ENCODE assay signal across 18 cellular contexts in the genomic region with DNA sequence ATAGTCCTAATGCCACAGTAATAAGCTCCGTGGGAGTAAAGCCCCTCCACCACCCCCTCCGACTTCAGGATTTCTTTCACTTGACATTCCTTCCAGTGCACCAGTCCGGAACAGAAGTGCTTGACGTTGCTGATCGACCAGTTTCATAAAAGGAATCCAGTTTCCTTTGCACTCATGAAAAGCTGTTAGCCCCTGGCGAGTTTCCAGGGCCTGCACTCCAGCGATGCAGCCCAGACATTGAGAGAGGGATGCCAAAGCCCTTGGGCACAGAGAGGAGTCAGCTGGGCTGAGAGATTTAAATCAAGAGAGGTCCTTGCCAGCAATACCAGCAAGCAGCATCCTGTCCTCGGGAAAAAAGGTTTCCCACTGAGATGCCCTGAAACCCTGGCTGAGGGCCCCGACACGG.
DNase-seq lines count a peak whose midpoint lies in the region; ATAC-seq and TF ChIP-seq lines count a peak whose summit lies in the region.
"Had no signal": no experiment of that assay in that cellular context is flagged by ENCODE, and none has a peak within 500 bp of the region (broad histone marks: within the 10 kb centered on the region; RNA-seq: fewer than 3 reads in every experiment).

No MANE protein-coding gene starts in this region.

- 13% methylated on average over 10 of the region's 10 CpGs for WGBS in SK-N-SH (ENCODE audit: low lambda C conversion rate)
- 47 to 72% methylated on average over 10 of the region's 10 CpGs for WGBS in lung, 2 donors

- no peak overlapping the region for H3K9ac ChIP-seq in SK-N-SH

- no peaks in the 10 kb centered on the region for H3F3A ChIP-seq in SK-N-SH (replicated peaks; ENCODE audit: insufficient read depth)

- no peak overlapping the region for H3K27ac ChIP-seq in SK-N-SH (ENCODE audit: low read depth in 2 of 2, low read length in 1 of 2)
- H3K27ac ChIP-seq in lung (ENCODE audit: low read depth in 1 of 2, low read length in 1 of 2), result no peak overlapping the region
- H3K27ac ChIP-seq: breast epithelium, C4-2B, heart right ventricle, right lobe of liver, stomach had no signal

- H3K4me2 ChIP-seq in SK-N-SH, result no peak overlapping the region

- peaks cover 0 to 6% of the 10 kb centered on the region in 2 experiments; a peak in 1 of 4 replicates for H3K4me1 ChIP-seq in SK-N-SH (ENCODE audit: control insufficient read depth in 1 of 2, insufficient read depth in 2 of 2, low read depth in 1 of 2, low read length in 1 of 2)
- H3K4me1 ChIP-seq in lung (ENCODE audit: control insufficient read depth in 2 of 2, insufficient read depth in 2 of 2, low read length in 2 of 2), result no peaks in the 10 kb centered on the region
- H3K4me1 ChIP-seq: breast epithelium, heart right ventricle, right lobe of liver, stomach had no signal

- TF ChIP-seq EP300 in SK-N-SH (IDR thresholded peaks at IDR 0.05; ENCODE audit: borderline replicate concordance in 1 of 2, low read depth in 1 of 2, low read length in 1 of 2), result peak in 1 of 2 experiments; percentile 11; a peak in 1 of 4 replicates

- H3K36me3 ChIP-seq in SK-N-SH (replicated peaks in 1 of 2; ENCODE audit: control insufficient read depth in 1 of 2, insufficient read depth in 2 of 2, low read length in 1 of 2), result no peaks in the 10 kb centered on the region
- no peaks in the 10 kb centered on the region for H3K36me3 ChIP-seq in lung (ENCODE audit: control insufficient read depth in 2 of 2, insufficient read depth in 2 of 2, low read length in 2 of 2)
- H3K36me3 ChIP-seq: breast epithelium, heart right ventricle, right lobe of liver, stomach had no signal

- H2AFZ ChIP-seq in SK-N-SH (ENCODE audit: low read depth), result no peak overlapping the region

- H3K9me3 ChIP-seq in SK-N-SH (no peaks in the 10 kb centered on the region), lung (ENCODE audit: control insufficient read depth in 2 of 2, insufficient read depth in 1 of 2, low read length in 1 of 2) (peaks cover 0 to under 1% of the 10 kb centered on the region in 2 donors)
- H3K9me3 ChIP-seq: heart right ventricle, right lobe of liver had no signal

- H3K4me3 ChIP-seq in SK-N-SH (ENCODE audit: low read depth in 2 of 2, low read length in 1 of 2), result no peak overlapping the region
- H3K4me3 ChIP-seq in lung, result no peak overlapping the region
- H3K4me3 ChIP-seq: breast epithelium, heart right ventricle, right lobe of liver, stomach had no signal

- no peak for TF ChIP-seq CTCF in SK-N-SH (IDR thresholded peaks at IDR 0.05)
- TF ChIP-seq CTCF in lung (IDR thresholded peaks at IDR 0.05; ENCODE audit: control extremely low read depth, extremely low read depth), result no peak
- TF ChIP-seq CTCF in WTC11 (IDR thresholded peaks at IDR 0.05), result no peak

- CTCF ChIA-PET in SK-N-SH (lab: Yijun Ruan, JAX), result interaction anchor here (1.3 kb wide), 1 partner anchor 15 kb away, joined by 3 read pairs; no protein-coding TSS in a partner anchor
- CTCF ChIA-PET in WTC11 (lab: Charles Lee), result interaction anchor here (0.5 to 2.6 kb wide), 6 partner anchors 25 to 297 kb away, joined by 3 to 9 read pairs (median 4); partner anchors contain the start of gene GABBR2

- no peaks in the 10 kb centered on the region for H3K4me1 Mint-ChIP-seq in WTC11
- H3K4me1 Mint-ChIP-seq: natural killer cell had no signal

- peaks cover 4% of the 10 kb centered on the region; the same call in 1 of the 2 replicates for H3K9me3 Mint-ChIP-seq in WTC11
- H3K9me3 Mint-ChIP-seq: natural killer cell had no signal

- ATAC-seq in lung (ENCODE audit: insufficient read depth, low FRiP score) (peak; percentile 60), GM18517 (IDR thresholded peaks at IDR 0.05; ENCODE audit: unreplicated experiment) (no peak), WTC11 (no peak), GM19324 (IDR thresholded peaks at IDR 0.05; ENCODE audit: low FRiP score, unreplicated experiment) (no peak)
- ATAC-seq: left colon, natural killer cell, right lobe of liver had no signal

- TF ChIP-seq POLR2A in erythroblast (IDR thresholded peaks at IDR 0.05; ENCODE audit: low read length), result no peak

- no peak for TF ChIP-seq RAD21 in SK-N-SH (IDR thresholded peaks at IDR 0.05; ENCODE audit: low read length)

- no peaks in the 10 kb centered on the region for H4K20me1 ChIP-seq in SK-N-SH (ENCODE audit: insufficient read depth)

- H3K4me3 Mint-ChIP-seq in WTC11, result no peak overlapping the region
- H3K4me3 Mint-ChIP-seq: natural killer cell had no signal

- H3K9me2 ChIP-seq in SK-N-SH, result no peaks in the 10 kb centered on the region

- no peaks in the 10 kb centered on the region for H3K79me2 ChIP-seq in SK-N-SH (ENCODE audit: insufficient read depth)

- no peak overlapping the region for H3K27ac Mint-ChIP-seq in WTC11
- H3K27ac Mint-ChIP-seq: natural killer cell had no signal

- H3K27me3 Mint-ChIP-seq in WTC11 (ENCODE audit: low read depth), result no peaks in the 10 kb centered on the region; the same call in 1 of the 2 replicates

- no peaks in the 10 kb centered on the region for H3K27me3 ChIP-seq in SK-N-SH (ENCODE audit: insufficient read depth)
- no peaks in the 10 kb centered on the region for H3K27me3 ChIP-seq in lung (ENCODE audit: control insufficient read depth, insufficient read depth)
- H3K27me3 ChIP-seq: breast epithelium, right lobe of liver, stomach had no signal

- POLR2A ChIA-PET in SK-N-SH (lab: Yijun Ruan, JAX), result no interaction called here
- POLR2A ChIA-PET in WTC11 (lab: Charles Lee), result no interaction called here

- DNase-seq in EH (ENCODE audit: low read depth) (peak; percentile 61), NCI-H1694 (lab: John Stamatoyannopoulos, UW) (peak; percentile 46), SK-N-SH (peak; percentile 59), lung (ENCODE audit: low spot score) (peak; percentile 79), WTC11 (ENCODE audit: low spot score) (no peak), erythroblast (lab: John Stamatoyannopoulos, UW) (no peak)
- DNase-seq: activated CD4-positive, alpha-beta T cell treated with anti-CD3 and anti-CD28 coated beads, Interleukin-2, amount 50 U/mL, for 4 hours; activated effector memory CD4-positive, alpha-beta T cell treated with anti-CD3 and anti-CD28 coated beads, Interleukin-2, amount 50 U/mL, for 16 hours; heart right ventricle; left colon; natural killer cell; NCI-H146; right lobe of liver; stomach had no signal

- H3K36me3 Mint-ChIP-seq in WTC11, result no peaks in the 10 kb centered on the region
- H3K36me3 Mint-ChIP-seq: natural killer cell had no signal

TF ChIP-seq in SK-N-SH, 30 proteins besides CTCF, POLR2A, EP300 and RAD21 (continues in another document):
- TF ChIP-seq GATA2 (CRISPR knock-in tag; IDR thresholded peaks at IDR 0.05) (peak; percentile 31; the same call in 1 of the 2 replicates), FOSL2 (IDR thresholded peaks at IDR 0.05; ENCODE audit: borderline replicate concordance, low read depth) (no peak), NRF1 (IDR thresholded peaks at IDR 0.05; ENCODE audit: low read depth, low read length) (no peak), NFIC (IDR thresholded peaks at IDR 0.05; ENCODE audit: borderline replicate concordance) (peak; percentile 22; the same call in 1 of the 2 replicates), JUND (IDR thresholded peaks at IDR 0.05) (no peak)
- TF ChIP-seq, protein P1, sequence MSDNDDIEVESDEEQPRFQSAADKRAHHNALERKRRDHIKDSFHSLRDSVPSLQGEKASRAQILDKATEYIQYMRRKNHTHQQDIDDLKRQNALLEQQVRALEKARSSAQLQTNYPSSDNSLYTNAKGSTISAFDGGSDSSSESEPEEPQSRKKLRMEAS (IDR thresholded peaks at IDR 0.05; ENCODE audit: low read depth), result no peak
- TF ChIP-seq, protein P2, sequence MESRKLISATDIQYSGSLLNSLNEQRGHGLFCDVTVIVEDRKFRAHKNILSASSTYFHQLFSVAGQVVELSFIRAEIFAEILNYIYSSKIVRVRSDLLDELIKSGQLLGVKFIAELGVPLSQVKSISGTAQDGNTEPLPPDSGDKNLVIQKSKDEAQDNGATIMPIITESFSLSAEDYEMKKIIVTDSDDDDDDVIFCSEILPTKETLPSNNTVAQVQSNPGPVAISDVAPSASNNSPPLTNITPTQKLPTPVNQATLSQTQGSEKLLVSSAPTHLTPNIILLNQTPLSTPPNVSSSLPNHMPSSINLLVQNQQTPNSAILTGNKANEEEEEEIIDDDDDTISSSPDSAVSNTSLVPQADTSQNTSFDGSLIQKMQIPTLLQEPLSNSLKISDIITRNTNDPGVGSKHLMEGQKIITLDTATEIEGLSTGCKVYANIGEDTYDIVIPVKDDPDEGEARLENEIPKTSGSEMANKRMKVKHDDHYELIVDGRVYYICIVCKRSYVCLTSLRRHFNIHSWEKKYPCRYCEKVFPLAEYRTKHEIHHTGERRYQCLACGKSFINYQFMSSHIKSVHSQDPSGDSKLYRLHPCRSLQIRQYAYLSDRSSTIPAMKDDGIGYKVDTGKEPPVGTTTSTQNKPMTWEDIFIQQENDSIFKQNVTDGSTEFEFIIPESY (IDR thresholded peaks at IDR 0.05; ENCODE audit: borderline replicate concordance, low read depth), result no peak

TF ChIP-seq in WTC11, 78 proteins besides CTCF, POLR2A, EP300 and RAD21 (continues in another document):
- TF ChIP-seq ATF1 (CRISPR knock-in tag; IDR thresholded peaks at IDR 0.05) (no peak), EMX1 (CRISPR knock-in tag; IDR thresholded peaks at IDR 0.05) (no peak), MYBL2 (CRISPR knock-in tag; IDR thresholded peaks at IDR 0.05) (no peak)

Comparison
In these comparisons a context has a peak if more than half of its experiments do, and no peak if none do; other contexts are left out.
1. DNase-seq: peak in EH (single experiment), NCI-H1694 (single experiment), SK-N-SH (single experiment) and lung (single experiment); none in WTC11 (single experiment) and erythroblast (0 of 2).